ENCODE assay signal across 27 cellular contexts in genomic region chr10:113519616-113520015, GRCh38. TPM values are rescaled to one million over a fixed set of nuclear protein-coding genes. Genes with fewer than 3 reads are reported as not detected.
DNase-seq lines count a peak whose midpoint lies in the region; ATAC-seq and TF ChIP-seq lines count a peak whose summit lies in the region.
"Had no signal": no experiment of that assay in that cellular context is flagged by ENCODE, and none has a peak within 500 bp of the region (broad histone marks: within the 10 kb centered on the region; RNA-seq: fewer than 3 reads in every experiment).

No MANE protein-coding gene starts in this region.

- no peaks in the 10 kb centered on the region for H3K9me3 ChIP-seq in DOHH2 (ENCODE audit: control insufficient read depth, insufficient read depth, low read length)
- H3K9me3 ChIP-seq in HAP-1: no peaks in the 10 kb centered on the region
- H3K9me3 ChIP-seq in neuronal stem cell (replicated peaks in 1 of 2; ENCODE audit: control insufficient read depth in 2 of 2, insufficient read depth in 1 of 2, low read depth in 1 of 2, low read length in 2 of 2): peaks cover 0 to 2% of the 10 kb centered on the region in 2 donors
- H3K9me3 ChIP-seq in smooth muscle cell (replicated peaks; ENCODE audit: low read depth): no peaks in the 10 kb centered on the region
- H3K9me3 ChIP-seq: SK-N-SH, suprapubic skin, uterus had no signal

- H3K23ac ChIP-seq in neuronal stem cell (ENCODE audit: low read depth, low read length, poor library complexity): no peak overlapping the region

- H3K36me3 ChIP-seq in DOHH2 (ENCODE audit: control insufficient read depth, low read length): no peaks in the 10 kb centered on the region
- no peaks in the 10 kb centered on the region for H3K36me3 ChIP-seq in HAP-1 (replicated peaks)
- no peaks in the 10 kb centered on the region for H3K36me3 ChIP-seq in neuronal stem cell (replicated peaks in 1 of 2; ENCODE audit: control insufficient read depth in 2 of 2, insufficient read depth in 2 of 2, low read length in 2 of 2)
- H3K36me3 ChIP-seq in smooth muscle cell (ENCODE audit: low read depth): no peaks in the 10 kb centered on the region
- H3K36me3 ChIP-seq: suprapubic skin, uterus had no signal

- H3K27ac Mint-ChIP-seq in natural killer cell treated with Interleukin-12 subunit alpha and Interleukin-12 subunit beta and Interleukin-15 and Interleukin-18, amount 100 ng/mL, for 72 hours: no peak overlapping the region
- H3K27ac Mint-ChIP-seq: WTC11 had no signal

- H3K9me3 Mint-ChIP-seq in natural killer cell treated with Interleukin-12 subunit alpha and Interleukin-12 subunit beta and Interleukin-15 and Interleukin-18, amount 100 ng/mL, for 72 hours: no peaks in the 10 kb centered on the region

- no peaks in the 10 kb centered on the region for H4K20me1 ChIP-seq in DOHH2 (ENCODE audit: control insufficient read depth, insufficient read depth, low read depth, low read length)
- H4K20me1 ChIP-seq in smooth muscle cell (ENCODE audit: low read depth): no peaks in the 10 kb centered on the region

- no peak overlapping the region for H2BK5ac ChIP-seq in neuronal stem cell (ENCODE audit: low read length)

- no peak overlapping the region for H2BK15ac ChIP-seq in neuronal stem cell (ENCODE audit: low read length)

- no peaks in the 10 kb centered on the region for H3K4me1 ChIP-seq in DOHH2 (ENCODE audit: control insufficient read depth, low read length)
- H3K4me1 ChIP-seq in HAP-1: no peaks in the 10 kb centered on the region
- peaks cover 0 to 2% of the 10 kb centered on the region in 2 donors for H3K4me1 ChIP-seq in neuronal stem cell (ENCODE audit: control insufficient read depth in 2 of 2, insufficient read depth in 1 of 2, low read depth in 1 of 2, low read length in 2 of 2)
- no peaks in the 10 kb centered on the region for H3K4me1 ChIP-seq in smooth muscle cell (ENCODE audit: low read depth)
- H3K4me1 ChIP-seq: suprapubic skin had no signal

- H3K4me3 ChIP-seq in DOHH2 (ENCODE audit: low read length) (no peak overlapping the region), HAP-1 (no peak overlapping the region), neuronal stem cell (ENCODE audit: low read length in 2 of 2) (no peak overlapping the region), smooth muscle cell (no peak overlapping the region)
- H3K4me3 ChIP-seq: dorsolateral prefrontal cortex, GM23248, K562, skin epidermis, suprapubic skin, uterus had no signal

- peaks cover 11 to 37% of the 10 kb centered on the region in 2 donors for H3K27me3 Mint-ChIP-seq in natural killer cell treated with Interleukin-12 subunit alpha and Interleukin-12 subunit beta and Interleukin-15 and Interleukin-18, amount 100 ng/mL, for 72 hours

- no peak overlapping the region for H4K91ac ChIP-seq in neuronal stem cell (ENCODE audit: low read depth, low read length, poor library complexity)

- no peak overlapping the region for H4K8ac ChIP-seq in neuronal stem cell (ENCODE audit: low read depth, low read length)

- H3K79me1 ChIP-seq in neuronal stem cell (ENCODE audit: low read depth, low read length): no peaks in the 10 kb centered on the region

- H3F3A ChIP-seq in DOHH2 (ENCODE audit: control insufficient read depth, insufficient read depth): no peaks in the 10 kb centered on the region
- H3F3A ChIP-seq in smooth muscle cell (ENCODE audit: low read depth): no peaks in the 10 kb centered on the region

- H2BK120ac ChIP-seq in neuronal stem cell (ENCODE audit: low read depth, low read length): no peak overlapping the region

- in situ Hi-C loops in HAP-1 (cut with MboI; ENCODE audit: low sequenced_read_pairs): no loop called here

- H2BK12ac ChIP-seq in neuronal stem cell (ENCODE audit: low read length): no peak overlapping the region

- no peaks in the 10 kb centered on the region for H3K36me3 Mint-ChIP-seq in natural killer cell treated with Interleukin-12 subunit alpha and Interleukin-12 subunit beta and Interleukin-15 and Interleukin-18, amount 100 ng/mL, for 72 hours
- H3K36me3 Mint-ChIP-seq: WTC11 had no signal

- no peak overlapping the region for H2AK5ac ChIP-seq in neuronal stem cell (ENCODE audit: low read depth, low read length)

- H2AFZ ChIP-seq in neuronal stem cell (ENCODE audit: low read length) (no peak overlapping the region), smooth muscle cell (ENCODE audit: low read depth) (no peak overlapping the region)

- peak; percentile 13 to 57 for DNase-seq in HAP-1 (ENCODE audit: low spot score in 2 of 2)
- DNase-seq in UCSD-AML1 (lab: John Stamatoyannopoulos, UW; ENCODE audit: unreplicated experiment): peak; percentile 48
- no peak for DNase-seq in neuronal stem cell (ENCODE audit: low spot score)
- DNase-seq in smooth muscle cell (lab: John Stamatoyannopoulos, UW; ENCODE audit: unreplicated experiment): no peak
- no peak for DNase-seq in natural killer cell treated with Interleukin-12 subunit alpha and Interleukin-12 subunit beta and Interleukin-15 and Interleukin-18, amount 100 ng/mL, for 72 hours (ENCODE audit: low spot score)
- no peak for DNase-seq in DMS53 (lab: John Stamatoyannopoulos, UW)
- DNase-seq: activated CD4-positive, alpha-beta T cell treated with anti-CD3 and anti-CD28 coated beads, Interleukin-2, amount 50 U/mL, for 4 hours; activated effector memory CD4-positive, alpha-beta T cell treated with anti-CD3 and anti-CD28 coated beads, Interleukin-2, amount 50 U/mL, for 16 hours; dorsolateral prefrontal cortex; GM23248; left cardiac atrium; mammary epithelial cell; NCI-H1048; NCI-H187 treated with DMSO at 0.1 percent for 48 hours; NCI-H526 treated with DMSO at 0.1 percent for 48 hours; nucleus accumbens; SK-N-SH; stimulated activated CD4-positive, alpha-beta T cell treated with anti-CD3 and anti-CD28 coated beads, Interleukin-1b, Interleukin-23, amount 100 ng/mL, for 48 hours; uterus had no signal

- H3K4ac ChIP-seq in neuronal stem cell (ENCODE audit: low read length): no peak overlapping the region

- H3K9ac ChIP-seq in neuronal stem cell (ENCODE audit: low read depth, low read length, poor library complexity) (no peak overlapping the region), smooth muscle cell (ENCODE audit: low read depth) (no peak overlapping the region)
- H3K9ac ChIP-seq: GM23248, SK-N-SH had no signal

- H3K4me3 Mint-ChIP-seq in natural killer cell treated with Interleukin-12 subunit alpha and Interleukin-12 subunit beta and Interleukin-15 and Interleukin-18, amount 100 ng/mL, for 72 hours: no peak overlapping the region
- H3K4me3 Mint-ChIP-seq: WTC11 had no signal

- H3K4me1 Mint-ChIP-seq in natural killer cell treated with Interleukin-12 subunit alpha and Interleukin-12 subunit beta and Interleukin-15 and Interleukin-18, amount 100 ng/mL, for 72 hours (ENCODE audit: low read depth in 2 of 2): no peaks in the 10 kb centered on the region

- no peak for ATAC-seq in natural killer cell treated with Interleukin-12 subunit alpha and Interleukin-12 subunit beta and Interleukin-15 and Interleukin-18, amount 100 ng/mL, for 72 hours
- ATAC-seq: K562, WTC11 had no signal

- H3K79me2 ChIP-seq in DOHH2 (ENCODE audit: control insufficient read depth, low read length): no peaks in the 10 kb centered on the region
- no peaks in the 10 kb centered on the region for H3K79me2 ChIP-seq in smooth muscle cell (ENCODE audit: low read depth)

- H3K14ac ChIP-seq in neuronal stem cell (ENCODE audit: low read length): no peak overlapping the region

- H3K27me3 ChIP-seq in DOHH2 (ENCODE audit: control insufficient read depth, low read length): no peaks in the 10 kb centered on the region
- H3K27me3 ChIP-seq in HAP-1 (ENCODE audit: low read depth): peaks cover 4% of the 10 kb centered on the region; the same call in 1 of the 2 replicates
- H3K27me3 ChIP-seq in neuronal stem cell (ENCODE audit: control insufficient read depth in 3 of 3, insufficient read depth in 3 of 3, low read depth in 1 of 3, low read length in 3 of 3): no peaks in the 10 kb centered on the region
- no peaks in the 10 kb centered on the region for H3K27me3 ChIP-seq in smooth muscle cell (ENCODE audit: low read depth)
- H3K27me3 ChIP-seq: suprapubic skin, uterus had no signal

- peak overlapping the region; percentile 18 for H3K18ac ChIP-seq in neuronal stem cell (ENCODE audit: low read length)

- H3K4me2 ChIP-seq in DOHH2 (ENCODE audit: low read length): no peak overlapping the region
- no peak overlapping the region for H3K4me2 ChIP-seq in neuronal stem cell (ENCODE audit: insufficient read depth, low read length, poor library complexity, severe bottlenecking)
- no peak overlapping the region for H3K4me2 ChIP-seq in smooth muscle cell

- no CpG with 5 or more reads among the region's 10 CpGs for WGBS in neuronal stem cell (ENCODE audit: extremely low coverage in 2 of 2, insufficient read length in 2 of 2, insufficient replicate concordance in 1 of 2), 2 donors
- WGBS in smooth muscle cell (ENCODE audit: low lambda C conversion rate): 89% methylated on average over 10 of the region's 10 CpGs

- H3K9me2 ChIP-seq in DOHH2 (replicated peaks; ENCODE audit: control insufficient read depth, low read length): no peaks in the 10 kb centered on the region
- H3K9me2 ChIP-seq: SK-N-SH had no signal

- H3K27ac ChIP-seq in DOHH2 (ENCODE audit: low read depth, low read length): no peak overlapping the region
- H3K27ac ChIP-seq in neuronal stem cell (replicated peaks; ENCODE audit: low read length): no peak overlapping the region
- H3K27ac ChIP-seq in smooth muscle cell (ENCODE audit: low read depth): no peak overlapping the region
- H3K27ac ChIP-seq: dorsolateral prefrontal cortex, epithelial cell of prostate, GM23248, suprapubic skin had no signal

- TF ChIP-seq CTCF in DOHH2 (IDR thresholded peaks at IDR 0.05; ENCODE audit: low read depth, low read length, poor library complexity, severe bottlenecking): peak; percentile 57
- TF ChIP-seq CTCF in smooth muscle cell (IDR thresholded peaks at IDR 0.05; ENCODE audit: borderline replicate concordance, insufficient read depth, poor library complexity, severe bottlenecking): no peak

RNA-seq across cellular contexts. Expression of gene HABP2, which starts 33.2 kb away (rescaled TPM):
- polyA plus RNA-seq in neuronal stem cell (2013, experiment 1 of 2): not detected
- polyA plus RNA-seq in neuronal stem cell (2013, experiment 2 of 2): not detected
- not detected in 2 replicates for total RNA-seq in smooth muscle cell
- 0.05 TPM in 1 of 2 replicates, not detected in the other for polyA plus RNA-seq in smooth muscle cell
- total RNA-seq in natural killer cell treated with Interleukin-12 subunit alpha and Interleukin-12 subunit beta and Interleukin-15 and Interleukin-18, amount 100 ng/mL, for 72 hours: not detected
- total RNA-seq: GM23248, HT1080, left cardiac atrium, mammary epithelial cell had no signal
- polyA plus RNA-seq: AG04450, GM23248, K562, mammary epithelial cell, SK-N-SH had no signal

Comparison
In these comparisons a context has a peak if more than half of its experiments do, and no peak if none do; other contexts are left out.
1. DNase-seq: peak in HAP-1 (2 of 2) and UCSD-AML1 (single experiment); none in neuronal stem cell (single experiment), smooth muscle cell (single experiment), natural killer cell treated with Interleukin-12 subunit alpha and Interleukin-12 subunit beta and Interleukin-15 and Interleukin-18, amount 100 ng/mL, for 72 hours (single experiment) and DMS53 (single experiment).